8 cellular contexts compared by ENCODE assay signal in genomic region chr11:76233936-76234703, GRCh38. TPM values are rescaled to one million over a fixed set of nuclear protein-coding genes. Genes with fewer than 3 reads are reported as not detected.
DNase-seq lines count a peak whose midpoint lies in the region; ATAC-seq and TF ChIP-seq lines count a peak whose summit lies in the region.

No MANE protein-coding gene starts in this region.

- H3K36me3 Mint-ChIP-seq in activated naive CD8-positive, alpha-beta T cell, result no peaks in the 10 kb centered on the region

- intact Hi-C loops in heart left ventricle (cut with DNase I), result loop anchor here in 6 of 10 donors (2.0 to 10.0 kb wide), 2 partner anchors 25 to 211 kb away; partner anchors contain the start of gene EMSY (in 2 of the 6)
- intact Hi-C loops in posterior vena cava (cut with DNase I), result no loop called here

- peak overlapping the region; percentile 96 for H3K27ac Mint-ChIP-seq in activated naive CD8-positive, alpha-beta T cell

- no peaks in the 10 kb centered on the region for H3K27me3 Mint-ChIP-seq in activated naive CD8-positive, alpha-beta T cell

- peak; percentile 65 for DNase-seq in activated effector memory CD4-positive, alpha-beta T cell treated with anti-CD3 and anti-CD28 coated beads, Interleukin-2, amount 50 U/mL, for 16 hours
- no peak for DNase-seq in activated effector memory CD4-positive, alpha-beta T cell treated with Interleukin-2 at 50 U/mL for 16 hours
- peak; percentile 18 for DNase-seq in LoVo (ENCODE audit: low spot score)
- peak; percentile 60 to 71 (median 65) for DNase-seq in heart left ventricle
- DNase-seq in posterior vena cava (ENCODE audit: low spot score), result peak; percentile 92
- no peak for DNase-seq in NCI-H345 (lab: John Stamatoyannopoulos, UW)
- DNase-seq in NCI-H1105 treated with DMSO at 0.1 percent for 48 hours (lab: John Stamatoyannopoulos, UW), result no peak

- H3K36me3 ChIP-seq in heart left ventricle, result no peaks in the 10 kb centered on the region

- 38 to 63% (median 48%) methylated on average over 11 to 17 of the region's 17 CpGs for WGBS in heart left ventricle, 4 donors

- peak in 1 of 2 donors; percentile 23 for TF ChIP-seq POLR2A in heart left ventricle (IDR thresholded peaks at IDR 0.05)

- no peaks in the 10 kb centered on the region for H3K9me3 ChIP-seq in heart left ventricle

- peak in 3 of 4 donors; percentile 51 to 74 (median 64) for ATAC-seq in heart left ventricle

- H3K27ac ChIP-seq in heart left ventricle, result peak overlapping the region; percentile 63 to 90 (median 81)

- no peaks in the 10 kb centered on the region for H3K27me3 ChIP-seq in heart left ventricle

- H3K4me3 ChIP-seq in heart left ventricle, result peak overlapping the region; percentile 69 to 93 (median 80)

- H3K9me3 Mint-ChIP-seq in activated naive CD8-positive, alpha-beta T cell (ENCODE audit: low read depth), result no peaks in the 10 kb centered on the region

- TF ChIP-seq CTCF in heart left ventricle (IDR thresholded peaks at IDR 0.05), result peak in 1 of 12 donors; percentile 16

- peaks cover 36% of the 10 kb centered on the region for H3K4me1 Mint-ChIP-seq in activated naive CD8-positive, alpha-beta T cell (ENCODE audit: low read depth)

- peaks cover 0 to 21% (median 8%) of the 10 kb centered on the region in 12 donors for H3K4me1 ChIP-seq in heart left ventricle

- H3K4me3 Mint-ChIP-seq in activated naive CD8-positive, alpha-beta T cell, result peak overlapping the region; percentile 95

RNA-seq across cellular contexts. Expression of gene WNT11, which starts 27.8 kb away (rescaled TPM):
- total RNA-seq in heart left ventricle (10 to 100 TPM in 2 of 9 donors, 1 to 10 TPM in 7; 5.0 to 20.9 (median 9.2) TPM), posterior vena cava (10 to 100 TPM; 39.2 to 59.3 TPM)
- polyA plus RNA-seq in heart left ventricle, result 1 to 10 TPM; 3.8 to 6.7 TPM

Comparison
In these comparisons a context has a peak if more than half of its experiments do, and no peak if none do; other contexts are left out.
1. DNase-seq: peak in activated effector memory CD4-positive, alpha-beta T cell treated with anti-CD3 and anti-CD28 coated beads, Interleukin-2, amount 50 U/mL, for 16 hours (single experiment), LoVo (single experiment), heart left ventricle (5 of 5) and posterior vena cava (single experiment); none in activated effector memory CD4-positive, alpha-beta T cell treated with Interleukin-2 at 50 U/mL for 16 hours (single experiment), NCI-H345 (single experiment) and NCI-H1105 treated with DMSO at 0.1 percent for 48 hours (single experiment).
2. intact Hi-C loops: an anchor here in heart left ventricle (2.0 to 10.0 kb wide); none called in posterior vena cava.